25 cellular contexts compared by ENCODE assay signal in the genomic region with DNA sequence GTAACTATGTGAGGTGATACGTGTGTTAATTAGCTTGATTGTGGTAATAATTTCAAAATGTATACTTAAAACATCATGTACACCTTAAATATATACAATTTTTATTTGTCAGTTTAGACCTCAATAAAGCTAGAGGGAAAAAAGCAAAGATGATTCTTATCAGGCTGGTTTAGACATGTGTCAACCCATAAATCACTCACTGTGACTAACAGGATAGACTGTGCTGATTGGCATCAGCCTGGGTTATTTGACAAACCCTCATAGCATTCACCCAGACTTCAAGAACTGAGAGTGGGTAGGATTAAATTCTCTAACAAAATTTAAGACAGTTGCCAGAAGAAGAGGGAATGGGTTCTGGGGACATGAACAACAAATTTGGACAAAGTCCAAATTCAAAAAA.
"Had no signal": no experiment of that assay in that cellular context is flagged by ENCODE, and none has a peak within 500 bp of the region (broad histone marks: within the 10 kb centered on the region; RNA-seq: fewer than 3 reads in every experiment).

No MANE protein-coding gene starts in this region.

- ATAC-seq: effector memory CD8-positive, alpha-beta T cell; left colon; left ventricle myocardium superior; natural killer cell treated with Interleukin-12 subunit alpha and Interleukin-12 subunit beta and Interleukin-15 and Interleukin-18, amount 100 ng/mL, for 72 hours; pancreas had no signal

- H3K27ac Mint-ChIP-seq: dendritic cell treated with granulocyte-macrophage colony-stimulating factor and Interleukin-4, amounts not matched to agents 40 ng/mL and 50 ng/mL, for 4 days; effector memory CD8-positive, alpha-beta T cell; natural killer cell treated with Interleukin-12 subunit alpha and Interleukin-12 subunit beta and Interleukin-15 and Interleukin-18, amount 100 ng/mL, for 72 hours had no signal

- H3K9me3 Mint-ChIP-seq: dendritic cell treated with granulocyte-macrophage colony-stimulating factor and Interleukin-4, amounts not matched to agents 40 ng/mL and 50 ng/mL, for 4 days had no signal

- H3K4me2 ChIP-seq: hepatocyte had no signal

- H3K27me3 ChIP-seq: esophagus squamous epithelium, hepatocyte, pancreas, right atrium auricular region, sigmoid colon, stomach, transverse colon had no signal

- FAIRE-seq: colon, pancreas had no signal

- H3K9me3 ChIP-seq: esophagus squamous epithelium, pancreas, prostate gland, right atrium auricular region, sigmoid colon, stomach, thoracic aorta, transverse colon had no signal

- H3K36me3 ChIP-seq: esophagus squamous epithelium, pancreas, prostate gland, right atrium auricular region, sigmoid colon, stomach, thoracic aorta, transverse colon had no signal

- H3K4me3 ChIP-seq: esophagus squamous epithelium, hepatocyte, lung, pancreas, prostate gland, right atrium auricular region, sigmoid colon, skin epidermis, stomach, thoracic aorta, transverse colon had no signal

- H3K27ac ChIP-seq: esophagus squamous epithelium, hepatocyte, pancreas, prostate gland, right atrium auricular region, sigmoid colon, skin epidermis, stomach, thoracic aorta, transverse colon had no signal

- H3K4me3 Mint-ChIP-seq: dendritic cell treated with granulocyte-macrophage colony-stimulating factor and Interleukin-4, amounts not matched to agents 40 ng/mL and 50 ng/mL, for 4 days; effector memory CD8-positive, alpha-beta T cell; natural killer cell treated with Interleukin-12 subunit alpha and Interleukin-12 subunit beta and Interleukin-15 and Interleukin-18, amount 100 ng/mL, for 72 hours had no signal

- DNase-seq: effector memory CD8-positive, alpha-beta T cell; esophagus squamous epithelium; foreskin fibroblast; head of caudate nucleus; kidney; left colon; left ventricle myocardium superior; mesenchymal stem cell; midbrain; occipital lobe; pancreas; sigmoid colon; stimulated activated naive CD4-positive, alpha-beta T cell; stomach; substantia nigra; transverse colon had no signal

- H3K27me3 Mint-ChIP-seq: dendritic cell treated with granulocyte-macrophage colony-stimulating factor and Interleukin-4, amounts not matched to agents 40 ng/mL and 50 ng/mL, for 4 days; effector memory CD8-positive, alpha-beta T cell; natural killer cell treated with Interleukin-12 subunit alpha and Interleukin-12 subunit beta and Interleukin-15 and Interleukin-18, amount 100 ng/mL, for 72 hours had no signal

- H3K4me1 ChIP-seq: esophagus squamous epithelium, pancreas, prostate gland, right atrium auricular region, sigmoid colon, stomach, transverse colon had no signal
